Comparison of ENCODE assay signal across 14 cellular contexts in genomic region chr16:75073551-75074414, GRCh38. TPM values are rescaled to one million over a fixed set of nuclear protein-coding genes. Genes with fewer than 3 reads are reported as not detected.
DNase-seq lines count a peak whose midpoint lies in the region; ATAC-seq, FAIRE-seq and TF ChIP-seq lines count a peak whose summit lies in the region.
"Had no signal": no experiment of that assay in that cellular context is flagged by ENCODE, and none has a peak within 500 bp of the region (broad histone marks: within the 10 kb centered on the region; RNA-seq: fewer than 3 reads in every experiment).

No MANE protein-coding gene starts in this region.

- peaks cover 20% of the 10 kb centered on the region for H3K79me1 ChIP-seq in H1 (ENCODE audit: low read depth, low read length)

- no peak overlapping the region for H4K91ac ChIP-seq in H1 (replicated peaks; ENCODE audit: insufficient read length, low read length)

- H3K9me3 Mint-ChIP-seq in activated naive CD4-positive, alpha-beta T cell treated with anti-CD3 and anti-CD28 coated beads for 36 hours, result no peaks in the 10 kb centered on the region
- peaks cover 8% of the 10 kb centered on the region; the same call in 1 of the 2 replicates for H3K9me3 Mint-ChIP-seq in WTC11

- H3K9me3 ChIP-seq in H1 (ENCODE audit: insufficient read depth in 2 of 2, low read depth in 1 of 2, low read length in 1 of 2), result no peaks in the 10 kb centered on the region
- no peaks in the 10 kb centered on the region for H3K9me3 ChIP-seq in vagina
- H3K9me3 ChIP-seq: Peyer's patch had no signal

- no peak overlapping the region for H2BK15ac ChIP-seq in H1 (ENCODE audit: low read length)

- peaks cover 9 to 90% of the 10 kb centered on the region in 2 experiments for H3K79me2 ChIP-seq in H1 (ENCODE audit: control insufficient read depth in 1 of 2, insufficient read depth in 2 of 2, low read length in 2 of 2)

- H2BK5ac ChIP-seq in H1 (ENCODE audit: low read depth, low read length), result no peak overlapping the region; the same call in 1 of the 2 replicates

- H3K27ac ChIP-seq in H1 (ENCODE audit: low read depth, low read length) (no peak overlapping the region), vagina (peak overlapping the region; percentile 15)

- TF ChIP-seq EP300 in H1 (IDR thresholded peaks at IDR 0.05; ENCODE audit: borderline replicate concordance in 1 of 2, low read depth in 2 of 2, low read length in 2 of 2), result no peak

- TF ChIP-seq CTCF in WTC11 (IDR thresholded peaks at IDR 0.05), result no peak
- TF ChIP-seq CTCF in H1 (IDR thresholded peaks at IDR 0.05; ENCODE audit: control extremely low read depth in 1 of 3, insufficient read depth in 1 of 3, low read depth in 1 of 3, low read length in 3 of 3), result no peak
- no peak for TF ChIP-seq CTCF in vagina (IDR thresholded peaks at IDR 0.05)

- CTCF ChIA-PET in activated naive CD4-positive, alpha-beta T cell treated with anti-CD3 and anti-CD28 coated beads for 36 hours (lab: Charles Lee), result interaction anchor here (1.2 kb wide), 1 partner anchor 35 kb away, joined by 7 read pairs; no protein-coding TSS in a partner anchor
- CTCF ChIA-PET in WTC11 (lab: Charles Lee), result interaction anchor here (1.2 kb wide), 1 partner anchor 11 kb away, joined by 6 read pairs; no protein-coding TSS in a partner anchor
- CTCF ChIA-PET in H1 (lab: Charles Lee; ENCODE audit: partially characterized antibody), result interaction anchor here (0.6 to 3.7 kb wide), 6 partner anchors 11 to 121 kb away, joined by 3 to 20 read pairs (median 4); no protein-coding TSS in a partner anchor

- no peak overlapping the region for H3K23ac ChIP-seq in H1 (ENCODE audit: insufficient read length)

- H3K4me1 ChIP-seq in H1 (replicated peaks in 1 of 4; ENCODE audit: control insufficient read depth in 3 of 4, insufficient read depth in 4 of 4, low read length in 3 of 4) (peaks cover 3 to 16% (median 13%) of the 10 kb centered on the region in 4 experiments), vagina (peaks cover 27% of the 10 kb centered on the region)

- no peak overlapping the region for H3K14ac ChIP-seq in H1 (ENCODE audit: insufficient read length)

- no peak overlapping the region for H2BK12ac ChIP-seq in H1 (ENCODE audit: low read depth, low read length)

- TF ChIP-seq RAD21 in H1 (IDR thresholded peaks at IDR 0.05 in 1 of 2, conservative IDR thresholded peaks at IDR 0.05 in 1 of 2; ENCODE audit: low read depth in 2 of 2, low read length in 2 of 2), result no peak

- H3K36me3 ChIP-seq in H1 (ENCODE audit: control insufficient read depth in 2 of 4, insufficient read depth in 4 of 4, low read length in 3 of 4) (no peaks in the 10 kb centered on the region; a peak in 1 of 8 replicates), vagina (no peaks in the 10 kb centered on the region)
- H3K36me3 ChIP-seq: Peyer's patch had no signal

- H3K9ac ChIP-seq in H1 (replicated peaks in 1 of 4; ENCODE audit: extremely low read depth in 1 of 4, low read depth in 3 of 4, low read length in 3 of 4), result peak overlapping the region in 1 of 4 experiments; percentile 25; a peak in 1 of 7 replicates

- H3K18ac ChIP-seq in H1 (ENCODE audit: extremely low read depth, low read length), result peak overlapping the region; percentile 54; the same call in 1 of the 2 replicates

- no peak overlapping the region for H2BK120ac ChIP-seq in H1 (replicated peaks; ENCODE audit: low read depth, low read length)

- peaks cover 40% of the 10 kb centered on the region for H3K4me1 Mint-ChIP-seq in activated naive CD4-positive, alpha-beta T cell treated with anti-CD3 and anti-CD28 coated beads for 36 hours (ENCODE audit: low read depth)
- peaks cover 35% of the 10 kb centered on the region for H3K4me1 Mint-ChIP-seq in WTC11

- peak overlapping the region; percentile 37 for H3K27ac Mint-ChIP-seq in activated naive CD4-positive, alpha-beta T cell treated with anti-CD3 and anti-CD28 coated beads for 36 hours
- H3K27ac Mint-ChIP-seq in WTC11, result peak overlapping the region; percentile 25

- no peaks in the 10 kb centered on the region for H3K27me3 Mint-ChIP-seq in activated naive CD4-positive, alpha-beta T cell treated with anti-CD3 and anti-CD28 coated beads for 36 hours (ENCODE audit: low read depth)
- H3K27me3 Mint-ChIP-seq in WTC11 (ENCODE audit: low read depth), result no peaks in the 10 kb centered on the region

- H3K23me2 ChIP-seq in H1 (ENCODE audit: low read depth, low read length), result no peaks in the 10 kb centered on the region

- H4K20me1 ChIP-seq in H1 (replicated peaks in 1 of 2; ENCODE audit: control insufficient read depth in 1 of 2, insufficient read depth in 2 of 2, low read length in 2 of 2), result peaks cover 7 to 26% of the 10 kb centered on the region in 2 experiments

- no peak overlapping the region for H2AFZ ChIP-seq in H1 (ENCODE audit: low read length)

- DNase-seq in activated naive CD4-positive, alpha-beta T cell treated with anti-CD3 and anti-CD28 coated beads for 36 hours, result no peak
- DNase-seq in activated naive CD4-positive, alpha-beta T cell treated with anti-CD3 and anti-CD28 coated beads, Interleukin-2, amount 50 U/mL, for 16 hours, result no peak
- DNase-seq in WTC11 (ENCODE audit: low spot score), result no peak
- DNase-seq in H1 (ENCODE audit: low read depth in 1 of 2, low spot score in 2 of 2), result no peak
- no peak for DNase-seq in vagina (ENCODE audit: extremely low spot score in 2 of 2)
- DNase-seq in HuH-7 (ENCODE audit: low spot score), result no peak
- DNase-seq: DMS79, IMR-90, NCI-H1417 treated with DMSO at 0.1 percent for 48 hours, NCI-H446 treated with DMSO at 0.1 percent for 48 hours, Peyer's patch had no signal

- ATAC-seq in WTC11, result no peak
- ATAC-seq in GM18907 (IDR thresholded peaks at IDR 0.05; ENCODE audit: unreplicated experiment), result no peak
- ATAC-seq in HG03521 (IDR thresholded peaks at IDR 0.05; ENCODE audit: unreplicated experiment), result no peak

- WGBS in H1 (ENCODE audit: extremely low coverage in 1 of 2, insufficient coverage in 1 of 2, insufficient read length in 1 of 2, insufficient replicate concordance in 2 of 2, low coverage in 1 of 2, low lambda C conversion rate in 2 of 2, missing lambda C conversion rate in 1 of 2), 2 experiments, result 80% methylated on average over 21 of the region's 21 CpGs; no CpG with 5 or more reads in 1 of the 2 experiments

- H3K56ac ChIP-seq in H1 (replicated peaks; ENCODE audit: insufficient read length, low read depth, low read length), result no peak overlapping the region

- no peaks in the 10 kb centered on the region for H3K27me3 ChIP-seq in H1 (replicated peaks in 1 of 4; ENCODE audit: control insufficient read depth in 3 of 4, extremely low read depth in 1 of 4, insufficient read depth in 3 of 4, low read length in 3 of 4)
- H3K27me3 ChIP-seq in vagina, result no peaks in the 10 kb centered on the region
- H3K27me3 ChIP-seq: Peyer's patch had no signal

- intact Hi-C loops in activated naive CD4-positive, alpha-beta T cell treated with anti-CD3 and anti-CD28 coated beads for 36 hours (cut with micrococcal nuclease), result no loop called here
- intact Hi-C loops in vagina (cut with DNase I), result no loop called here

- H2BK20ac ChIP-seq in H1 (ENCODE audit: low read length), result no peak overlapping the region

- POLR2A ChIA-PET in WTC11 (lab: Charles Lee) (interaction anchor here (0.5 kb wide), 1 partner anchor 407 kb away, joined by 7 read pairs; the partner anchor contains the start of gene RFWD3), H1 (lab: Charles Lee; ENCODE audit: partially characterized antibody) (interaction anchor here (0.9 to 1.8 kb wide), 2 partner anchors 9 to 14 kb away, joined by 3 to 4 read pairs; no protein-coding TSS in a partner anchor)

- TF ChIP-seq POLR2A in H1 (IDR thresholded peaks at IDR 0.05; ENCODE audit: control extremely low read depth in 1 of 2, low read depth in 2 of 2, low read length in 2 of 2) (no peak), vagina (IDR thresholded peaks at IDR 0.05) (no peak)

- H3K36me3 Mint-ChIP-seq in activated naive CD4-positive, alpha-beta T cell treated with anti-CD3 and anti-CD28 coated beads for 36 hours (ENCODE audit: low read depth), result peaks cover 1% of the 10 kb centered on the region
- H3K36me3 Mint-ChIP-seq in WTC11, result peaks cover 9% of the 10 kb centered on the region

- H2AK5ac ChIP-seq in H1 (ENCODE audit: low read depth, low read length), result peak overlapping the region; percentile 24; the same call in 1 of the 2 replicates

- no peak overlapping the region for H4K5ac ChIP-seq in H1 (ENCODE audit: insufficient read length, low read depth, low read length)

- no peak for FAIRE-seq in H1 (lab: Jason Lieb, UNC)

- H3K4ac ChIP-seq in H1 (replicated peaks; ENCODE audit: insufficient read length, low read depth, low read length), result no peak overlapping the region

- H3K4me3 Mint-ChIP-seq in activated naive CD4-positive, alpha-beta T cell treated with anti-CD3 and anti-CD28 coated beads for 36 hours, result no peak overlapping the region
- no peak overlapping the region for H3K4me3 Mint-ChIP-seq in WTC11

- H3K4me3 ChIP-seq in H1 (ENCODE audit: extremely low read depth in 1 of 4, insufficient read depth in 2 of 4, low read depth in 3 of 4, low read length in 4 of 4), result no peak overlapping the region
- no peak overlapping the region for H3K4me3 ChIP-seq in vagina
- H3K4me3 ChIP-seq: Peyer's patch had no signal

- 0 out of 4 replicates have a peak overlapping the region, but pooled peaks have one; percentile 5 to 7 for H3K4me2 ChIP-seq in H1 (ENCODE audit: insufficient read depth in 1 of 2, low read depth in 2 of 2, low read length in 2 of 2)

- H4K8ac ChIP-seq in H1 (ENCODE audit: extremely low read depth, insufficient read depth, low read length), result 0 out of 2 replicates have a peak overlapping the region, but pooled peaks have one; percentile 53

TF ChIP-seq in WTC11, 78 proteins besides CTCF, POLR2A, EP300 and RAD21 (continues in another document):
- TF ChIP-seq OVOL2 (CRISPR knock-in tag; IDR thresholded peaks at IDR 0.05; ENCODE audit: borderline replicate concordance), result no peak
- no peak for TF ChIP-seq TP53 (CRISPR knock-in tag; IDR thresholded peaks at IDR 0.05)
- no peak for TF ChIP-seq CREB1 (CRISPR knock-in tag; IDR thresholded peaks at IDR 0.05)

TF ChIP-seq in H1, 55 proteins besides CTCF, POLR2A, EP300 and RAD21 (continues in another document):
- TF ChIP-seq SP4 (IDR thresholded peaks at IDR 0.05; ENCODE audit: low read length), result no peak
- TF ChIP-seq MAFK (IDR thresholded peaks at IDR 0.05; ENCODE audit: low read depth, low read length), result no peak
- TF ChIP-seq KDM1A (IDR thresholded peaks at IDR 0.05; ENCODE audit: borderline replicate concordance, low read length), result no peak

RNA-seq across cellular contexts. Expression of gene LDHD, which starts 42.8 kb away (rescaled TPM):
- under 1 TPM; 0.33 to 0.42 TPM for total RNA-seq in activated naive CD4-positive, alpha-beta T cell treated with anti-CD3 and anti-CD28 coated beads for 36 hours
- total RNA-seq in WTC11 (2021), result 12.3 to 12.6 TPM (median 12.3 TPM) in 3 replicates
- total RNA-seq in H1 (2021; fragmentation: NEBNext Ultra II Directional; extraction: Animal tissue kit (Norgen Biotek cat#: 25700)), result 14.7 and 14.9 TPM in 2 replicates
- polyA plus RNA-seq in H1 (2011; rRNA removed), result 18.2 and 43.1 TPM in 2 replicates
- 35.2 TPM for polyA plus RNA-seq in H1 (2011; cell fraction: cytosol; rRNA removed)
- polyA plus RNA-seq in H1 (2011; cell fraction: nucleus; rRNA removed), result 71.5 TPM
- 7.7 to 14.3 TPM (median 11.1 TPM) in 4 replicates for polyA plus RNA-seq in H1 (2012, experiment 1 of 2)
- polyA plus RNA-seq in H1 (2012, experiment 2 of 2), result 8.7 TPM
- 1.8 TPM for polyA plus RNA-seq in H1 (2013, experiment 1 of 2)
- polyA plus RNA-seq in H1 (2013, experiment 2 of 2), result 1.2 TPM
- 6.8 and 8.6 TPM in 2 replicates for polyA minus RNA-seq in H1 (2011; rRNA and poly(A)+ RNA removed)
- 18.0 TPM for polyA minus RNA-seq in H1 (2011; cell fraction: cytosol; rRNA and poly(A)+ RNA removed)
- polyA minus RNA-seq in H1 (2011; cell fraction: nucleus; rRNA and poly(A)+ RNA removed), result 38.5 TPM
- total RNA-seq in vagina, result 10.1 TPM
- total RNA-seq: activated CD8-positive, alpha-beta memory T cell treated with anti-CD3 and anti-CD28 coated beads for 36 hours had no signal
